Comparison of ENCODE assay signal across 10 cellular contexts in genomic region chr13:114113961-114114360, GRCh38. TPM values are rescaled to one million over a fixed set of nuclear protein-coding genes. Genes with fewer than 3 reads are reported as not detected.
DNase-seq lines count a peak whose midpoint lies in the region; ATAC-seq and FAIRE-seq lines count a peak whose summit lies in the region.
"Had no signal": no experiment of that assay in that cellular context is flagged by ENCODE, and none has a peak within 500 bp of the region (broad histone marks: within the 10 kb centered on the region; RNA-seq: fewer than 3 reads in every experiment).

No MANE protein-coding gene starts in this region.

- DNase-seq in cardiac septum (ENCODE audit: low spot score) (peak; percentile 50), Right ventricle myocardium inferior (ENCODE audit: missing footprints) (no peak), left colon (peak; percentile 6 to 20), urothelium cell line (ENCODE audit: low spot score) (no peak), NCI-H2107 treated with DMSO at 0.1 percent for 48 hours (lab: John Stamatoyannopoulos, UW; ENCODE audit: unreplicated experiment) (no peak), NK-92 (lab: John Stamatoyannopoulos, UW; ENCODE audit: unreplicated experiment) (no peak)
- DNase-seq: DMS53, foreskin keratinocyte had no signal

- H3K4me1 Mint-ChIP-seq in activated T-helper 17 cell treated with anti-CD3 and anti-CD28 coated beads, Interleukin-2, amount 50 U/mL, for 72 hours = peaks cover 49% of the 10 kb centered on the region

- no peaks in the 10 kb centered on the region for H3K27me3 Mint-ChIP-seq in activated T-helper 17 cell treated with anti-CD3 and anti-CD28 coated beads, Interleukin-2, amount 50 U/mL, for 72 hours

- FAIRE-seq in urothelium cell line (lab: Jason Lieb, UNC) = peak; percentile 13

- no peak for ATAC-seq in Right ventricle myocardium inferior
- ATAC-seq in activated T-helper 17 cell treated with anti-CD3 and anti-CD28 coated beads, Interleukin-2, amount 50 U/mL, for 72 hours (replicated peaks) = no peak
- no peak for ATAC-seq in left colon
- ATAC-seq in HG02642 (IDR thresholded peaks at IDR 0.05; ENCODE audit: poor library complexity, unreplicated experiment) = no peak
- ATAC-seq: foreskin keratinocyte had no signal

- no peaks in the 10 kb centered on the region for H3K9me3 Mint-ChIP-seq in activated T-helper 17 cell treated with anti-CD3 and anti-CD28 coated beads, Interleukin-2, amount 50 U/mL, for 72 hours

- peaks cover 33% of the 10 kb centered on the region for H3K36me3 Mint-ChIP-seq in activated T-helper 17 cell treated with anti-CD3 and anti-CD28 coated beads, Interleukin-2, amount 50 U/mL, for 72 hours (ENCODE audit: low read depth)

- intact Hi-C loops in cardiac septum (cut with DNase I) = no loop called here
- intact Hi-C loops in Right ventricle myocardium inferior (cut with DNase I) = no loop called here
- intact Hi-C loops in left colon (cut with DNase I, micrococcal nuclease) = no loop called here

- H3K4me3 Mint-ChIP-seq in activated T-helper 17 cell treated with anti-CD3 and anti-CD28 coated beads, Interleukin-2, amount 50 U/mL, for 72 hours = peak overlapping the region; percentile 39

- H3K27ac Mint-ChIP-seq in activated T-helper 17 cell treated with anti-CD3 and anti-CD28 coated beads, Interleukin-2, amount 50 U/mL, for 72 hours = peak overlapping the region; percentile 79

RNA-seq across cellular contexts. Expression of gene RASA3, which starts 18.5 kb away (rescaled TPM):
- total RNA-seq in cardiac septum (9.7 TPM), Right ventricle myocardium inferior (12.7 TPM), left colon (1 to 10 TPM; 6.5 to 9.0 TPM)
- 10 to 100 TPM; 18.4 to 62.5 TPM for total RNA-seq in activated T-helper 17 cell treated with anti-CD3 and anti-CD28 coated beads, Interleukin-2, amount 50 U/mL, for 72 hours

Comparison
In these comparisons a context has a peak if more than half of its experiments do, and no peak if none do; other contexts are left out.
1. DNase-seq: peak in cardiac septum (single experiment) and left colon (2 of 2); none in Right ventricle myocardium inferior (single experiment), urothelium cell line (single experiment), NCI-H2107 treated with DMSO at 0.1 percent for 48 hours (single experiment) and NK-92 (single experiment).